8 cellular contexts compared by ENCODE assay signal in genomic region chr10:26860026-26860541, GRCh38. TPM values are rescaled to one million over a fixed set of nuclear protein-coding genes. Genes with fewer than 3 reads are reported as not detected.
DNase-seq lines count a peak whose midpoint lies in the region; ATAC-seq, FAIRE-seq and TF ChIP-seq lines count a peak whose summit lies in the region.

No MANE protein-coding gene starts in this region.

- DNase-seq in CD14-positive monocyte (ENCODE audit: low spot score): peak; percentile 80
- DNase-seq in HT1080 (ENCODE audit: low read depth): peak; percentile 74
- DNase-seq in T-helper 22 cell (ENCODE audit: low read depth): peak; percentile 60
- DNase-seq in GM12878 (ENCODE audit: low read depth, low spot score): no peak
- no peak for DNase-seq in NCI-H1436 (lab: John Stamatoyannopoulos, UW)

- BruUV-seq in GM12878 (replicated peaks; lab: Mats Ljungman, UMichigan): no TSS peak

- no peak for FAIRE-seq in GM12878 (lab: Jason Lieb, UNC)

- H3K9ac ChIP-seq in GM12878 (ENCODE audit: control insufficient read depth, insufficient read depth, low read length) (peak overlapping the region; percentile 88), iPS-15b (ENCODE audit: low read depth, low read length) (peak overlapping the region; percentile 92), skeletal muscle satellite cell (ENCODE audit: low read depth, low read length) (peak overlapping the region; percentile 89)

- H3K27ac Mint-ChIP-seq in CD14-positive monocyte: peak overlapping the region; percentile 94 to 99 (median 98)

- peak overlapping the region; percentile 97 to 98 for H3K4me3 Mint-ChIP-seq in CD14-positive monocyte

- in situ Hi-C loops in GM12878 (cut with MboI): no loop called here

- TF ChIP-seq RAD21 in GM12878 (IDR thresholded peaks at IDR 0.05; ENCODE audit: insufficient read depth, low read depth, low read length): no peak

- H3K36me3 Mint-ChIP-seq in CD14-positive monocyte: no peaks in the 10 kb centered on the region

- H3K4me1 ChIP-seq in GM12878 (ENCODE audit: control insufficient read depth, insufficient read depth, low read length) (peaks cover 4% of the 10 kb centered on the region; the same call in 1 of the 2 replicates), iPS-15b (ENCODE audit: control insufficient read depth, insufficient read depth, low read length) (peaks cover 6% of the 10 kb centered on the region), skeletal muscle satellite cell (ENCODE audit: control insufficient read depth, insufficient read depth, low read length) (peaks cover 14% of the 10 kb centered on the region)

- H3K9me3 ChIP-seq in GM12878 (replicated peaks; ENCODE audit: control insufficient read depth, insufficient read depth, low read length): no peaks in the 10 kb centered on the region
- H3K9me3 ChIP-seq in iPS-15b (ENCODE audit: control insufficient read depth, insufficient read depth, low read length): no peaks in the 10 kb centered on the region
- no peaks in the 10 kb centered on the region for H3K9me3 ChIP-seq in skeletal muscle satellite cell (replicated peaks; ENCODE audit: low read length)

- peaks cover 53% of the 10 kb centered on the region for H3K4me1 Mint-ChIP-seq in CD14-positive monocyte

- no peak overlapping the region for H2AFZ ChIP-seq in GM12878 (ENCODE audit: control insufficient read depth, low read depth, low read length)

- ATAC-seq in GM19455 (IDR thresholded peaks at IDR 0.05; ENCODE audit: unreplicated experiment) (peak; percentile 21), GM12878 (peak; percentile 35)

- TF ChIP-seq EP300 in GM12878 (IDR thresholded peaks at IDR 0.05; ENCODE audit: borderline replicate concordance in 1 of 2, control insufficient read depth in 1 of 2, low read depth in 2 of 2, low read length in 2 of 2): no peak

- RAD21 ChIA-PET in GM12878 (lab: Charles Lee; ENCODE audit: unreplicated experiment): interaction anchor here (1.0 to 3.2 kb wide), 7 partner anchors 20 to 134 kb away, joined by 3 to 29 read pairs (median 7); no protein-coding TSS in a partner anchor

- H3K27me3 Mint-ChIP-seq in CD14-positive monocyte (ENCODE audit: low read depth in 3 of 3): peaks cover 2 to 5% (median 2%) of the 10 kb centered on the region in 3 donors

- POLR2A ChIA-PET in GM12878 (lab: Charles Lee): interaction anchor here (1.0 to 1.9 kb wide), 3 partner anchors 79 to 382 kb away, joined by 3 to 6 read pairs (median 4); no protein-coding TSS in a partner anchor

- peak overlapping the region; percentile 91 for H3K4me3 ChIP-seq in GM12878
- peak overlapping the region; percentile 78 for H3K4me3 ChIP-seq in iPS-15b (ENCODE audit: low read depth, low read length)
- H3K4me3 ChIP-seq in skeletal muscle satellite cell (ENCODE audit: low read length): peak overlapping the region; percentile 98

- H4K20me1 ChIP-seq in GM12878 (ENCODE audit: control insufficient read depth, insufficient read depth): no peaks in the 10 kb centered on the region

- H3K27ac ChIP-seq in GM12878 (ENCODE audit: control insufficient read depth, insufficient read depth): peak overlapping the region; percentile 92

- intact Hi-C loops in CD14-positive monocyte (cut with micrococcal nuclease) (loop anchor here (5.0 to 10.0 kb wide), 2 partner anchors 165 to 382 kb away; partner anchors contain the start of genes PDSS1 (in 2 of the 2) and ACBD5 (in 1 of the 2)), GM12878 (cut with micrococcal nuclease; ENCODE audit: unreplicated experiment) (loop anchor here (2.0 kb wide), 1 partner anchor 381 kb away; the partner anchor contains the start of gene ACBD5)

- CTCF ChIA-PET in GM12878 (lab: Yijun Ruan, JAX): interaction anchor here (1.1 to 3.0 kb wide), 7 partner anchors 9 to 134 kb away, joined by 3 to 35 read pairs (median 6); no protein-coding TSS in a partner anchor

- peaks cover 55% of the 10 kb centered on the region for H3K79me2 ChIP-seq in GM12878 (ENCODE audit: control insufficient read depth, insufficient read depth, low read length)

- no peaks in the 10 kb centered on the region for H3K9me3 Mint-ChIP-seq in CD14-positive monocyte

- no peak overlapping the region; the same call in 1 of the 2 replicates for H3K4me2 ChIP-seq in GM12878 (ENCODE audit: control insufficient read depth, insufficient read depth)
- peak overlapping the region; percentile 79 for H3K4me2 ChIP-seq in skeletal muscle satellite cell (ENCODE audit: low read length)

- under 1% methylated on average over 29 of the region's 36 CpGs for WGBS in GM12878 (ENCODE audit: insufficient coverage, insufficient replicate concordance, low lambda C conversion rate, missing lambda C conversion rate)

- TF ChIP-seq POLR2A in GM12878 (IDR thresholded peaks at IDR 0.05; ENCODE audit: low read depth, low read length): no peak

- SMC1A ChIA-PET in GM12878 (lab: Charles Lee; ENCODE audit: uncharacterized antibody, unreplicated experiment): interaction anchor here (0.8 to 3.3 kb wide), 7 partner anchors 20 to 136 kb away, joined by 3 to 33 read pairs (median 5); no protein-coding TSS in a partner anchor

- no peaks in the 10 kb centered on the region for H3K36me3 ChIP-seq in GM12878 (ENCODE audit: control insufficient read depth in 2 of 2, insufficient read depth in 2 of 2, low read length in 1 of 2)
- H3K36me3 ChIP-seq in iPS-15b (ENCODE audit: control insufficient read depth, insufficient read depth, low read length): no peaks in the 10 kb centered on the region
- no peaks in the 10 kb centered on the region for H3K36me3 ChIP-seq in skeletal muscle satellite cell (ENCODE audit: insufficient read depth, low read length)

- TF ChIP-seq CTCF in CD14-positive monocyte (IDR thresholded peaks at IDR 0.05) (no peak), GM12878 (IDR thresholded peaks at IDR 0.05 in 2 of 3, conservative IDR thresholded peaks at IDR 0.05 in 1 of 3; ENCODE audit: control insufficient read depth in 2 of 3, extremely low read depth in 1 of 3, insufficient read depth in 1 of 3, low read depth in 3 of 3, low read length in 3 of 3) (no peak)

- H3K27me3 ChIP-seq in GM12878 (replicated peaks in 1 of 2; ENCODE audit: control insufficient read depth in 2 of 2, insufficient read depth in 2 of 2, low read length in 1 of 2) (no peaks in the 10 kb centered on the region), iPS-15b (ENCODE audit: control insufficient read depth, insufficient read depth, low read length) (no peaks in the 10 kb centered on the region), skeletal muscle satellite cell (ENCODE audit: control insufficient read depth, insufficient read depth, low read length) (peaks cover 14% of the 10 kb centered on the region)

TF ChIP-seq in GM12878, 131 proteins besides CTCF, POLR2A, EP300 and RAD21 (continues in another document):
- TF ChIP-seq MEF2A (IDR thresholded peaks at IDR 0.05; ENCODE audit: insufficient read depth, low read depth, low read length) (no peak), MTA2 (IDR thresholded peaks at IDR 0.05; ENCODE audit: low read depth) (no peak), SMC3 (IDR thresholded peaks at IDR 0.05; ENCODE audit: borderline replicate concordance, low read length) (no peak)
- TF ChIP-seq, protein P1, sequence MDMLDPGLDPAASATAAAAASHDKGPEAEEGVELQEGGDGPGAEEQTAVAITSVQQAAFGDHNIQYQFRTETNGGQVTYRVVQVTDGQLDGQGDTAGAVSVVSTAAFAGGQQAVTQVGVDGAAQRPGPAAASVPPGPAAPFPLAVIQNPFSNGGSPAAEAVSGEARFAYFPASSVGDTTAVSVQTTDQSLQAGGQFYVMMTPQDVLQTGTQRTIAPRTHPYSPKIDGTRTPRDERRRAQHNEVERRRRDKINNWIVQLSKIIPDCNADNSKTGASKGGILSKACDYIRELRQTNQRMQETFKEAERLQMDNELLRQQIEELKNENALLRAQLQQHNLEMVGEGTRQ (IDR thresholded peaks at IDR 0.05; ENCODE audit: borderline replicate concordance, low read depth, low read length): no peak
- TF ChIP-seq, protein P2, sequence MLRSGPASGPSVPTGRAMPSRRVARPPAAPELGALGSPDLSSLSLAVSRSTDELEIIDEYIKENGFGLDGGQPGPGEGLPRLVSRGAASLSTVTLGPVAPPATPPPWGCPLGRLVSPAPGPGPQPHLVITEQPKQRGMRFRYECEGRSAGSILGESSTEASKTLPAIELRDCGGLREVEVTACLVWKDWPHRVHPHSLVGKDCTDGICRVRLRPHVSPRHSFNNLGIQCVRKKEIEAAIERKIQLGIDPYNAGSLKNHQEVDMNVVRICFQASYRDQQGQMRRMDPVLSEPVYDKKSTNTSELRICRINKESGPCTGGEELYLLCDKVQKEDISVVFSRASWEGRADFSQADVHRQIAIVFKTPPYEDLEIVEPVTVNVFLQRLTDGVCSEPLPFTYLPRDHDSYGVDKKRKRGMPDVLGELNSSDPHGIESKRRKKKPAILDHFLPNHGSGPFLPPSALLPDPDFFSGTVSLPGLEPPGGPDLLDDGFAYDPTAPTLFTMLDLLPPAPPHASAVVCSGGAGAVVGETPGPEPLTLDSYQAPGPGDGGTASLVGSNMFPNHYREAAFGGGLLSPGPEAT (IDR thresholded peaks at IDR 0.05; ENCODE audit: low read depth): no peak

RNA-seq across cellular contexts. Expression of gene ABI1, which starts 0.7 kb away (rescaled TPM):
- polyA plus RNA-seq in CD14-positive monocyte: 10 to 100 TPM; 61.5 to 77.2 TPM
- 32.4 and 49.8 TPM in 2 replicates for total RNA-seq in HT1080 (2014; rRNA removed; shearing (Covaris generic))
- 36.3 and 44.4 TPM in 2 replicates for polyA plus RNA-seq in HT1080 (2015; cell fraction: cytosol; rRNA removed)
- polyA plus RNA-seq in HT1080 (2015; cell fraction: nucleus; rRNA removed): 52.8 and 54.1 TPM in 2 replicates
- total RNA-seq in GM12878 (2013; cell fraction: nucleolus; rRNA removed): 143 TPM in 2 replicates
- 51.1 and 60.9 TPM in 2 replicates for total RNA-seq in GM12878 (2014; rRNA removed)
- 58.4 and 59.1 TPM in 2 replicates for total RNA-seq in GM12878 (2014; rRNA removed; fragmentation: Illumina TruSeq; extraction: Trizol)
- total RNA-seq in GM12878 (2021): 50.3 and 51.4 TPM in 2 replicates
- polyA plus RNA-seq in GM12878 (2011; ENCODE audit: low read depth): 24.0 TPM
- polyA plus RNA-seq in GM12878 (2011; rRNA removed): 31.2 and 40.8 TPM in 2 replicates
- polyA plus RNA-seq in GM12878 (2011; cell fraction: cytosol; rRNA removed): 17.5 and 17.8 TPM in 2 replicates
- polyA plus RNA-seq in GM12878 (2011; cell fraction: nucleus; rRNA removed): 23.9 and 24.0 TPM in 2 replicates
- 41.1 and 45.6 TPM in 2 replicates for polyA plus RNA-seq in GM12878 (2012)
- polyA plus RNA-seq in GM12878 (2014; fragmentation: Illumina TruSeq; extraction: Trizol): 63.0 and 76.7 TPM in 2 replicates
- 10 to 100 TPM; 48.7 to 50.3 TPM for polyA plus RNA-seq in GM12878 (2014; fragmentation: Nextera tagmentation; extraction: Ambion mirVana)
- polyA plus RNA-seq in GM12878 (2014; rRNA removed): 35.8 and 40.1 TPM in 2 replicates
- 10 to 100 TPM; 70.4 to 73.2 TPM for polyA plus RNA-seq in GM12878 (2016; fragmentation: Nextera tagmentation; extraction: Ambion mirVana)
- 26.3 and 27.4 TPM in 2 replicates for polyA minus RNA-seq in GM12878 (2011; rRNA and poly(A)+ RNA removed)
- 12.3 and 13.4 TPM in 2 replicates for polyA minus RNA-seq in GM12878 (2011; cell fraction: cytosol; rRNA and poly(A)+ RNA removed)
- polyA minus RNA-seq in GM12878 (2011; cell fraction: nucleus; rRNA and poly(A)+ RNA removed): 24.5 and 29.0 TPM in 2 replicates
- total RNA-seq in skeletal muscle satellite cell (2012; rRNA removed): 37.5 and 43.2 TPM in 2 replicates

Comparison
In these comparisons a context has a peak if more than half of its experiments do, and no peak if none do; other contexts are left out.
1. DNase-seq: peak in CD14-positive monocyte (single experiment), HT1080 (single experiment) and T-helper 22 cell (single experiment); none in GM12878 (single experiment) and NCI-H1436 (single experiment).
2. Peak in every context shown above with its lines, with median percentiles within 50 percentile points of each other: H3K4me3 ChIP-seq and H3K9ac ChIP-seq.